In the genomic region with DNA sequence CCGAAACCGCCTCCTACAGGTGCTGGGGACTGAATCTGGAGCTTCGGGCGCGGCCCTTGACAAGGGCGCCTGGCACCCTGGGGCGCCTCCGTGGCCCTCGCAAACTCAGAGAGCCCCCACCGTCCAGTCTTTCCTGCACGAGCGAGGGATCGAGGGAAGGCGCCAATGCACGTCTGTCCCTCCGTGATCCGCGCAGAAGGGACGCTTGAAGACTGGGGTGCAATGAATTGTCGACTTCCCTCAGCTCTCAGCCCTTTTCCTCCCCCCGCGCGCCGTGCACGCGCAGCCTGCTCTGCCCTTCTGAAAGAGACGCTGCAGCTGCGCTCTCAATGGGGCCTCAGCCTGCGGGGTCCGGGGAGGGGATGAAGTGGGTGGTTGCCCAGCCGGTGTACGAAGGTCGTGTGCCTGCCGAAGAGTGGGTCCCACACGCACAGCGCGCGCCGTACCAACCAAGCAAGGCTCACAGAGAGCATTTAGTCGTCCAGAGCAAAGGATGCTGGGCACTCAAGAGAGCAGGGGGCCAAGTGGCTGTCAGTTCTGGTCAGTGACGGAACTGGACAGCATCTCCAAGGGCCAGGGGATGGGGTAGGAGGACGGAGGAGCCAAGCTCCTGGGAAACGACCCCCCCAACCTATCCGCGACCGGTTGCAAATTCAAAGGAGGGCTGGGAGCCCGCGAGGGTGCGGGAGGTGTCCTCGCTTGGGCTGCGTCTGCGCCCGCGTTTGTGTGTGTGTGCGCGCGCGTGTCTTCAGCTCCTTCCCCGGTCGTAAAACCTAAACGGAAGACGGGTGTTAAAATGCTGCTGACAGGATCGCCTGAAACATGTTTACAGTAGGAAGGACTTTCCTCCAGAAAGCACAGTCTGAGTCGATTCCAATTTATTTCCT, we compare ENCODE assay signal across 1 cellular context.
A peak's percentile ranks its signal among the peaks of the same experiment; 100 is the strongest.
TF ChIP-seq lines count a peak whose summit lies in the region.

No MANE protein-coding gene starts in this region.

TF ChIP-seq in WTC11, 78 proteins besides CTCF, POLR2A, EP300 and RAD21 (continued from another document):
- TF ChIP-seq SMAD3 (CRISPR knock-in tag; IDR thresholded peaks at IDR 0.05; ENCODE audit: borderline replicate concordance) (0 out of 2 replicates have a peak, but pooled peaks have one; percentile 44), TP53 (CRISPR knock-in tag; IDR thresholded peaks at IDR 0.05) (peak; percentile 74; the same call in 1 of the 2 replicates), KAT7 (CRISPR knock-in tag; IDR thresholded peaks at IDR 0.05; ENCODE audit: borderline replicate concordance) (peak; percentile 74; the same call in 1 of the 2 replicates)
